In the genomic region with DNA sequence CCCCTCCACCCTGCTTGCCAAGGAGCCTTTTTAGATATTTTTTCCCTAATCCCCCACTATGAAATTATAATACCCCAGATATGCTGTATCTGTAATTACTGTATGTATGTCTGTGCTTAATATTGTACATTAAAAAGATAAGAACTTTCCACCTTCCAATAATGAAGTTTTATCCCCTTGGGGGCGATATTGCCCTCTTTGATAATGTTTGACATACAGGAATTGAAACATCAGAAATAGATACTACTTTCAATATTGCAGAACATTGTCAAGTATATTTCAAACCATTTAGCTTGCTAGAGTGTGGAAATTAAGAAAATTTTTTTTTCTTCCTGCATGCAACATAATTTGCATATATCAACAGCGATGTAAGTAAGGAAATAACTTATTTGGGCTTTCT, we compare ENCODE assay signal across 1 cellular context.
TF ChIP-seq lines count a peak whose summit lies in the region.

No MANE protein-coding gene starts in this region.

TF ChIP-seq in GM23338, 12 proteins besides CTCF, POLR2A, EP300 and RAD21 (continued from another document):
- TF ChIP-seq, protein P1, sequence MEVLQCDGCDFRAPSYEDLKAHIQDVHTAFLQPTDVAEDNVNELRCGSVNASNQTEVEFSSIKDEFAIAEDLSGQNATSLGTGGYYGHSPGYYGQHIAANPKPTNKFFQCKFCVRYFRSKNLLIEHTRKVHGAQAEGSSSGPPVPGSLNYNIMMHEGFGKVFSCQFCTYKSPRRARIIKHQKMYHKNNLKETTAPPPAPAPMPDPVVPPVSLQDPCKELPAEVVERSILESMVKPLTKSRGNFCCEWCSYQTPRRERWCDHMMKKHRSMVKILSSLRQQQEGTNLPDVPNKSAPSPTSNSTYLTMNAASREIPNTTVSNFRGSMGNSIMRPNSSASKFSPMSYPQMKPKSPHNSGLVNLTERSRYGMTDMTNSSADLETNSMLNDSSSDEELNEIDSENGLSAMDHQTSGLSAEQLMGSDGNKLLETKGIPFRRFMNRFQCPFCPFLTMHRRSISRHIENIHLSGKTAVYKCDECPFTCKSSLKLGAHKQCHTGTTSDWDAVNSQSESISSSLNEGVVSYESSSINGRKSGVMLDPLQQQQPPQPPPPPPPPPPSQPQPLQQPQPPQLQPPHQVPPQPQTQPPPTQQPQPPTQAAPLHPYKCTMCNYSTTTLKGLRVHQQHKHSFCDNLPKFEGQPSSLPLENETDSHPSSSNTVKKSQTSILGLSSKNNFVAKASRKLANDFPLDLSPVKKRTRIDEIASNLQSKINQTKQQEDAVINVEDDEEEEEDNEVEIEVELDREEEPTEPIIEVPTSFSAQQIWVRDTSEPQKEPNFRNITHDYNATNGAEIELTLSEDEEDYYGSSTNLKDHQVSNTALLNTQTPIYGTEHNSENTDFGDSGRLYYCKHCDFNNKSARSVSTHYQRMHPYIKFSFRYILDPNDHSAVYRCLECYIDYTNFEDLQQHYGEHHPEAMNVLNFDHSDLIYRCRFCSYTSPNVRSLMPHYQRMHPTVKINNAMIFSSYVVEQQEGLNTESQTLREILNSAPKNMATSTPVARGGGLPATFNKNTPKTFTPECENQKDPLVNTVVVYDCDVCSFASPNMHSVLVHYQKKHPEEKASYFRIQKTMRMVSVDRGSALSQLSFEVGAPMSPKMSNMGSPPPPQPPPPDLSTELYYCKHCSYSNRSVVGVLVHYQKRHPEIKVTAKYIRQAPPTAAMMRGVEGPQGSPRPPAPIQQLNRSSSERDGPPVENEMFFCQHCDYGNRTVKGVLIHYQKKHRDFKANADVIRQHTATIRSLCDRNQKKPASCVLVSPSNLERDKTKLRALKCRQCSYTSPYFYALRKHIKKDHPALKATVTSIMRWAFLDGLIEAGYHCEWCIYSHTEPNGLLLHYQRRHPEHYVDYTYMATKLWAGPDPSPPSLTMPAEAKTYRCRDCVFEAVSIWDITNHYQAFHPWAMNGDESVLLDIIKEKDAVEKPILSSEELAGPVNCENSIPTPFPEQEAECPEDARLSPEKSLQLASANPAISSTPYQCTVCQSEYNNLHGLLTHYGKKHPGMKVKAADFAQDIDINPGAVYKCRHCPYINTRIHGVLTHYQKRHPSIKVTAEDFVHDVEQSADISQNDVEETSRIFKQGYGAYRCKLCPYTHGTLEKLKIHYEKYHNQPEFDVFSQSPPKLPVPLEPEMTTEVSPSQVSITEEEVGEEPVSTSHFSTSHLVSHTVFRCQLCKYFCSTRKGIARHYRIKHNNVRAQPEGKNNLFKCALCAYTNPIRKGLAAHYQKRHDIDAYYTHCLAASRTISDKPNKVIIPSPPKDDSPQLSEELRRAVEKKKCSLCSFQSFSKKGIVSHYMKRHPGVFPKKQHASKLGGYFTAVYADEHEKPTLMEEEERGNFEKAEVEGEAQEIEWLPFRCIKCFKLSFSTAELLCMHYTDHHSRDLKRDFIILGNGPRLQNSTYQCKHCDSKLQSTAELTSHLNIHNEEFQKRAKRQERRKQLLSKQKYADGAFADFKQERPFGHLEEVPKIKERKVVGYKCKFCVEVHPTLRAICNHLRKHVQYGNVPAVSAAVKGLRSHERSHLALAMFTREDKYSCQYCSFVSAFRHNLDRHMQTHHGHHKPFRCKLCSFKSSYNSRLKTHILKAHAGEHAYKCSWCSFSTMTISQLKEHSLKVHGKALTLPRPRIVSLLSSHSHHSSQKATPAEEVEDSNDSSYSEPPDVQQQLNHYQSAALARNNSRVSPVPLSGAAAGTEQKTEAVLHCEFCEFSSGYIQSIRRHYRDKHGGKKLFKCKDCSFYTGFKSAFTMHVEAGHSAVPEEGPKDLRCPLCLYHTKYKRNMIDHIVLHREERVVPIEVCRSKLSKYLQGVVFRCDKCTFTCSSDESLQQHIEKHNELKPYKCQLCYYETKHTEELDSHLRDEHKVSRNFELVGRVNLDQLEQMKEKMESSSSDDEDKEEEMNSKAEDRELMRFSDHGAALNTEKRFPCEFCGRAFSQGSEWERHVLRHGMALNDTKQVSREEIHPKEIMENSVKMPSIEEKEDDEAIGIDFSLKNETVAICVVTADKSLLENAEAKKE (CRISPR knock-in tag; IDR thresholded peaks at IDR 0.05): no peak
- no peak for TF ChIP-seq NANOG (IDR thresholded peaks at IDR 0.05; ENCODE audit: borderline replicate concordance)
- no peak for TF ChIP-seq POLR2AphosphoS5 (IDR thresholded peaks at IDR 0.05; ENCODE audit: low read depth)
TF ChIP-seq in GM23338: peak in this region for 0.
